ENCODE assay signal across 8 cellular contexts in the genomic region with DNA sequence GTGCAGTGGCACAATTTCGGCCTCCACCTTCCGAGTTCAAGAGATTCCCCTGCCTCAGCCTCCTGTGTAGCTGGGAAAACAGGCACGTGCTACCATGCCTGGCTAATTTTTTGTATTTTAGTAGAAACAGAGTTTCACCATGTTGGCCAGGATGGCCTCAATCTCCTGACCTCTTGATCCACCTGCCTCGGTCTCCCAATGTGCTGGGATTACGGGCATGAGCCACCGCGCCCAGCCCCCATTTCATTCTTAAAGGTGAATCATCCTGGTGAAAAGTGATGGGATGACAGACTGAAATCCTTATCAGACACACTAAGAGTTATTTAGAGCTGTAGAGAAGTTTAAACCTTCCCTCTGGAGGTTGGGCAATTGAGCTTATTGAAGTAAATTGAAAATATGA. TPM values are rescaled to one million over a fixed set of nuclear protein-coding genes. Genes with fewer than 3 reads are reported as not detected.
"Had no signal": no experiment of that assay in that cellular context is flagged by ENCODE, and none has a peak within 500 bp of the region (broad histone marks: within the 10 kb centered on the region; RNA-seq: fewer than 3 reads in every experiment).

No MANE protein-coding gene starts in this region.

- DNase-seq: IMR-90, KBM-7 had no signal

- H3K27ac ChIP-seq: HL-60 had no signal

- H3K4me3 ChIP-seq: K562 had no signal

- ATAC-seq: HepG2, K562 had no signal

RNA-seq across cellular contexts. Expression of a gene that starts 24.1 kb away (rescaled TPM):
- total RNA-seq: HepG2, HT-29, HT1080, IMR-90, K562 had no signal
- polyA plus RNA-seq: HepG2, IgD-negative memory B cell, IMR-90, K562 had no signal
